ENCODE assay signal across 25 cellular contexts in the genomic region with DNA sequence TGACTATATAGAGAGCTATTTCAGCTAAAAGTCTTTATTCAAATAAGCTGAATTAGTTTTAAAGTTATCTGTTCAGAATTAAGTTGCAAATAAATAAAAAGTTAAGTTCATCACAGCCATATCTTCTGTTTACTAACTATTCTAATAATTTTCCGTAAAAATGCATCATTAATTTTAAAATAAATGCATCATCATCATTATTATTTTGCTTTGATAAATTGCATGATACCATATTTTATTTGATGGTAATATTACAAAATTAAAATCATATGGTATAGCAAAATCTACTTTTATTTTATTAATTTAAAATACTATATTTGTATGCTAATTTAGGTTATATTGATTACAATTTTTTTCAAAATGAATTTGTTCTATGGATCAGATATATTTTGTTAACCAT.
"Had no signal": no experiment of that assay in that cellular context is flagged by ENCODE, and none has a peak within 500 bp of the region (broad histone marks: within the 10 kb centered on the region; RNA-seq: fewer than 3 reads in every experiment).

No MANE protein-coding gene starts in this region.

- DNase-seq: activated CD4-positive, alpha-beta memory T cell treated with anti-CD3 and anti-CD28 coated beads for 36 hours; activated CD4-positive, alpha-beta T cell treated with anti-CD3 and anti-CD28 coated beads for 36 hours; activated CD4-positive, alpha-beta T cell treated with anti-CD3 and anti-CD28 coated beads, Interleukin-2, amount 10 ng/mL, durations not matched to agents 24 days and 14 days; activated CD4-positive, CD25-positive, alpha-beta regulatory T cell; activated CD4-positive, CD25-positive, alpha-beta regulatory T cell treated with anti-CD3 and anti-CD28 coated beads, Interleukin-2, amount 50 U/mL, for 72 hours; activated CD8-positive, alpha-beta memory T cell treated with anti-CD3 and anti-CD28 coated beads, Interleukin-2, amount 10 ng/mL, durations not matched to agents 7 days and 5 days; activated CD8-positive, alpha-beta memory T cell treated with anti-CD3 and anti-CD28 coated beads, Interleukin-2, amount 50 U/mL, for 4 hours; activated CD8-positive, alpha-beta T cell treated with anti-CD3 and anti-CD28 coated beads, Interleukin-2, amount 10 ng/mL, durations not matched to agents 7 days and 5 days; activated effector memory CD4-positive, alpha-beta T cell treated with anti-CD3 and anti-CD28 coated beads, Interleukin-2, amount 50 U/mL, for 16 hours; activated naive CD4-positive, alpha-beta T cell treated with anti-CD3 and anti-CD28 coated beads for 36 hours; activated naive CD8-positive, alpha-beta T cell treated with anti-CD3 and anti-CD28 coated beads for 36 hours; activated naive CD8-positive, alpha-beta T cell treated with anti-CD3 and anti-CD28 coated beads, Interleukin-2, amount 50 U/mL, for 24 hours; activated T-cell treated with anti-CD3 and anti-CD28 coated beads, Interleukin-2, amount 50 U/mL, for 1 hour; activated T-cell treated with anti-CD3 and anti-CD28 coated beads, Interleukin-2, amount 50 U/mL, for 48 hours; adrenal gland; amygdala; aorta; body of pancreas; caudate nucleus; colonic mucosa; effector CD8-positive, alpha-beta T cell; foreskin fibroblast; gastrocnemius medialis; glutamatergic neuron; T-helper 2 cell had no signal

- H3K27ac ChIP-seq: adrenal gland, body of pancreas, colonic mucosa, gastrocnemius medialis had no signal

- H3K4me1 ChIP-seq: adrenal gland, body of pancreas, colonic mucosa, gastrocnemius medialis had no signal

- H3K36me3 ChIP-seq: adrenal gland, colonic mucosa, gastrocnemius medialis had no signal

- H3K9me3 ChIP-seq: adrenal gland, body of pancreas, colonic mucosa, gastrocnemius medialis had no signal

- H3K4me3 ChIP-seq: adrenal gland, body of pancreas, colonic mucosa, gastrocnemius medialis had no signal
